21 cellular contexts compared by ENCODE assay signal in genomic region chr5:81353189-81353588, GRCh38. TPM values are rescaled to one million over a fixed set of nuclear protein-coding genes. Genes with fewer than 3 reads are reported as not detected.
DNase-seq lines count a peak whose midpoint lies in the region; ATAC-seq, FAIRE-seq and TF ChIP-seq lines count a peak whose summit lies in the region.
"Had no signal": no experiment of that assay in that cellular context is flagged by ENCODE, and none has a peak within 500 bp of the region (broad histone marks: within the 10 kb centered on the region; RNA-seq: fewer than 3 reads in every experiment).

No MANE protein-coding gene starts in this region.

- no peak for TF ChIP-seq RAD21 in A549 (conservative IDR thresholded peaks at IDR 0.05 in 1 of 2, IDR thresholded peaks at IDR 0.05 in 1 of 2)

- DNase-seq in A549 (ENCODE audit: low read depth in 1 of 2, low spot score in 1 of 2), result no peak
- no peak for DNase-seq in PC-9
- DNase-seq in left lobe of liver (ENCODE audit: low spot score), result no peak
- DNase-seq in mucosa of descending colon, result peak in 1 of 3 donors; percentile 10
- DNase-seq in breast epithelium (ENCODE audit: low spot score in 2 of 2), result no peak
- DNase-seq in NAMALWA (ENCODE audit: low spot score), result no peak
- no peak for DNase-seq in thyroid gland
- DNase-seq: 8988T; Calu3; CD8-positive, alpha-beta T cell; HCEC 1CT; HFFc6 had no signal

- CTCF ChIA-PET in A549 (lab: Yijun Ruan, JAX) (interaction anchor here (0.7 to 1.7 kb wide), 2 partner anchors 11 to 73 kb away, joined by 4 read pairs; no protein-coding TSS in a partner anchor), PC-9 (lab: Charles Lee) (no interaction called here)

- H3K79me2 ChIP-seq in PC-9 (ENCODE audit: low read depth), result no peaks in the 10 kb centered on the region

- H3K4me2 ChIP-seq in A549 (peak overlapping the region; percentile 22; the same call in 1 of the 3 replicates), PC-9 (no peak overlapping the region)
- H3K4me2 ChIP-seq: BLaER1 treated with 17β-estradiol and CSF1 and Interleukin-3, amounts not matched to agents 10 nM and 100 nM; GM23338 had no signal

- POLR2A ChIA-PET in A549 (lab: Yijun Ruan, JAX) (no interaction called here), PC-9 (lab: Charles Lee; ENCODE audit: unreplicated experiment) (no interaction called here)

- H3K27ac ChIP-seq in A549 (no peak overlapping the region), PC-9 (no peak overlapping the region), breast epithelium (no peak overlapping the region), thyroid gland (no peak overlapping the region)
- H3K27ac ChIP-seq: BLaER1 treated with 17β-estradiol and CSF1 and Interleukin-3, amounts not matched to agents 10 nM and 100 nM had no signal

- no peaks in the 10 kb centered on the region for H4K20me1 ChIP-seq in PC-9 (ENCODE audit: insufficient read depth)
- H4K20me1 ChIP-seq: BLaER1 treated with 17β-estradiol and CSF1 and Interleukin-3, amounts not matched to agents 10 nM and 100 nM had no signal

- no peaks in the 10 kb centered on the region for H3K36me3 ChIP-seq in PC-9 (ENCODE audit: low read depth)
- H3K36me3 ChIP-seq in mucosa of descending colon (ENCODE audit: low read depth), result no peaks in the 10 kb centered on the region
- no peaks in the 10 kb centered on the region for H3K36me3 ChIP-seq in breast epithelium
- H3K36me3 ChIP-seq in thyroid gland, result no peaks in the 10 kb centered on the region
- H3K36me3 ChIP-seq: BLaER1 treated with 17β-estradiol and CSF1 and Interleukin-3, amounts not matched to agents 10 nM and 100 nM had no signal

- no peaks in the 10 kb centered on the region for H3K27me3 ChIP-seq in PC-9 (ENCODE audit: insufficient read depth, low read depth)
- no peaks in the 10 kb centered on the region for H3K27me3 ChIP-seq in breast epithelium
- no peaks in the 10 kb centered on the region for H3K27me3 ChIP-seq in thyroid gland
- H3K27me3 ChIP-seq: BLaER1 treated with 17β-estradiol and CSF1 and Interleukin-3, amounts not matched to agents 10 nM and 100 nM had no signal

- no peaks in the 10 kb centered on the region for H3F3A ChIP-seq in PC-9 (ENCODE audit: insufficient read depth, low read depth)

- ATAC-seq in A549 (no peak), left lobe of liver (peak; percentile 71), mucosa of descending colon (peak; percentile 89), GM19324 (IDR thresholded peaks at IDR 0.05; ENCODE audit: low FRiP score, unreplicated experiment) (no peak)
- ATAC-seq: CD8-positive, alpha-beta T cell; GM23338 had no signal

- BruUV-seq in PC-9 (replicated peaks; lab: Mats Ljungman, UMichigan), result no TSS peak

- TF ChIP-seq POLR2A in A549 (IDR thresholded peaks at IDR 0.05; ENCODE audit: low read length) (no peak), breast epithelium (IDR thresholded peaks at IDR 0.05) (no peak), thyroid gland (IDR thresholded peaks at IDR 0.05) (no peak)

- TF ChIP-seq CTCF in A549 (IDR thresholded peaks at IDR 0.05) (no peak), PC-9 (conservative IDR thresholded peaks at IDR 0.05) (no peak), mucosa of descending colon (IDR thresholded peaks at IDR 0.05) (no peak), breast epithelium (IDR thresholded peaks at IDR 0.05) (no peak), thyroid gland (IDR thresholded peaks at IDR 0.05) (no peak)

- H3K4me3 ChIP-seq in A549, result no peak overlapping the region
- H3K4me3 ChIP-seq in PC-9, result no peak overlapping the region
- no peak overlapping the region for H3K4me3 ChIP-seq in mucosa of descending colon
- H3K4me3 ChIP-seq in breast epithelium, result no peak overlapping the region
- no peak overlapping the region for H3K4me3 ChIP-seq in thyroid gland (replicated peaks in 1 of 3)
- H3K4me3 ChIP-seq: BLaER1 treated with 17β-estradiol and CSF1 and Interleukin-3, amounts not matched to agents 10 nM and 100 nM; GM23338 had no signal

- peak; percentile 65 for FAIRE-seq in A549 (lab: Jason Lieb, UNC)
- FAIRE-seq: G401.6, GM12891, GM19239, H54 had no signal

- no peaks in the 10 kb centered on the region for H3K9me2 ChIP-seq in PC-9 (ENCODE audit: insufficient read depth)

- intact Hi-C loops in PC-9 (cut with micrococcal nuclease; ENCODE audit: unreplicated experiment), result no loop called here
- intact Hi-C loops in mucosa of descending colon (cut with DNase I, micrococcal nuclease), result no loop called here
- intact Hi-C loops in breast epithelium (cut with DNase I; ENCODE audit: low total_unique reads), result no loop called here
- intact Hi-C loops in thyroid gland (cut with DNase I), result no loop called here

- WGBS in A549 (ENCODE audit: missing lambda C conversion rate), result 15% methylated on average over 5 of the region's 5 CpGs
- WGBS in thyroid gland, 2 donors, result 53 to 54% methylated on average over 5 of the region's 5 CpGs

- 0 out of 2 replicates have a peak overlapping the region, but pooled peaks have one; percentile 58 for H2AFZ ChIP-seq in PC-9
- H2AFZ ChIP-seq: GM23338 had no signal

- TF ChIP-seq EP300 in A549 (IDR thresholded peaks at IDR 0.05), result no peak

- H3K9me3 ChIP-seq in A549 (no peaks in the 10 kb centered on the region), PC-9 (ENCODE audit: insufficient read depth, low read depth) (no peaks in the 10 kb centered on the region), mucosa of descending colon (no peaks in the 10 kb centered on the region), breast epithelium (no peaks in the 10 kb centered on the region), thyroid gland (no peaks in the 10 kb centered on the region)
- H3K9me3 ChIP-seq: BLaER1 treated with 17β-estradiol and CSF1 and Interleukin-3, amounts not matched to agents 10 nM and 100 nM had no signal

- H3K4me1 ChIP-seq in A549 (0 out of 3 replicates have a peak, but pooled peaks cover 3% of the 10 kb centered on the region), PC-9 (replicated peaks; ENCODE audit: insufficient read depth) (no peaks in the 10 kb centered on the region), mucosa of descending colon (ENCODE audit: low read depth) (no peaks in the 10 kb centered on the region), breast epithelium (no peaks in the 10 kb centered on the region), thyroid gland (no peaks in the 10 kb centered on the region)
- H3K4me1 ChIP-seq: BLaER1 treated with 17β-estradiol and CSF1 and Interleukin-3, amounts not matched to agents 10 nM and 100 nM had no signal

TF ChIP-seq in A549, 52 proteins besides CTCF, POLR2A, EP300 and RAD21:
- no peak for TF ChIP-seq EHF (CRISPR knock-in tag; IDR thresholded peaks at IDR 0.05)
- TF ChIP-seq ESRRA (IDR thresholded peaks at IDR 0.05; ENCODE audit: borderline replicate concordance, low read length), result no peak
- no peak for TF ChIP-seq TP53 (CRISPR knock-in tag; IDR thresholded peaks at IDR 0.05)
- no peak for TF ChIP-seq JUNB (IDR thresholded peaks at IDR 0.05)

RNA-seq across cellular contexts. Expression of gene ACOT12, which starts 40.7 kb away (rescaled TPM):
- polyA plus RNA-seq in A549 (2011; rRNA removed) (0.08 and 0.09 TPM in 2 replicates), A549 (2017; fragmentation: RNase III; extraction: RNeasy Plus Mini Kit Qiagen cat#74134 plus additional on column Dnase treatment) (not detected in 3 replicates)
- 0.08 TPM in 2 replicates for polyA plus RNA-seq in A549 (2012; cell fraction: cytosol; rRNA removed)
- 0.10 TPM in 1 of 2 replicates, not detected in the other for polyA plus RNA-seq in A549 (2012; cell fraction: nucleus; rRNA removed)
- not detected in 2 replicates for polyA minus RNA-seq in A549 (2011; rRNA and poly(A)+ RNA removed)
- total RNA-seq in PC-9 (2021) (not detected in 2 replicates), left lobe of liver (51.6 TPM), mucosa of descending colon (not detected), breast epithelium (not detected), thyroid gland (not detected)
- total RNA-seq: B cell; CD8-positive, alpha-beta T cell; GM23338; HFFc6; HT-29 had no signal

RNA-seq across cellular contexts. Expression of gene ZCCHC9, which starts 51.8 kb away (rescaled TPM):
- polyA plus RNA-seq in A549 (2011; rRNA removed) (27.3 and 44.4 TPM in 2 replicates), A549 (2017; fragmentation: RNase III; extraction: RNeasy Plus Mini Kit Qiagen cat#74134 plus additional on column Dnase treatment) (21.7 to 24.4 TPM (median 24.2 TPM) in 3 replicates)
- polyA plus RNA-seq in A549 (2012; cell fraction: cytosol; rRNA removed), result 9.8 and 10.9 TPM in 2 replicates
- 3.6 and 6.3 TPM in 2 replicates for polyA plus RNA-seq in A549 (2012; cell fraction: nucleus; rRNA removed)
- 6.2 and 7.6 TPM in 2 replicates for polyA minus RNA-seq in A549 (2011; rRNA and poly(A)+ RNA removed)
- total RNA-seq in PC-9 (2021) (22.0 and 30.1 TPM in 2 replicates), left lobe of liver (12.2 TPM), mucosa of descending colon (10 to 100 TPM; 11.8 to 22.8 (median 19.5) TPM), breast epithelium (10 to 100 TPM; 18.7 to 34.4 (median 19.2) TPM), thyroid gland (10 to 100 TPM; 15.0 to 38.2 (median 19.7) TPM)

Comparison
In these comparisons a context has a peak if more than half of its experiments do, and no peak if none do; other contexts are left out.
1. ATAC-seq: peak in left lobe of liver (single experiment) and mucosa of descending colon (single experiment); none in A549 (0 of 2) and GM19324 (single experiment).
2. RNA of gene ACOT12, which starts 40.7 kb away (total RNA-seq): 51.6 TPM in left lobe of liver (single experiment); not detected in PC-9, not detected in mucosa of descending colon, not detected in breast epithelium and not detected in thyroid gland; every median in the first group is over 10 times any median in the second.